ENCODE assay signal across 11 cellular contexts in the genomic region with DNA sequence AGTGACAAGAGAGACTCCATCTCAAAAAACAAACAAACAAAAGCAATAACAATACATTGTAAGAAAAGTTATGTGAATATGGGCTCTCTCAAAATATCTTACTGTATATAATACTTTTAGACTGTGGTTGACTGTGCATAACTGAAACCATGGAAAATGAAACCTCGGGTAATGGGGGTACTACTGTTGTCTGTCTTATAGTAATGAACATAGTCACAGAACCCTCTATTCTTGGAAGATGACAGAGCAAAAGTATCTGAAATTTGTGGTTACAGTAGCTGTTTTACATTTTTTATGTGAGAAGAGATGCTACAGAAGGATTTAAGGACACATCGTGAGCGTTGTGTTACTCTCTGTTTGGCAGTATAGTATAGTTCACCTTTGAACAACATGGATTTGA.
DNase-seq lines count a peak whose midpoint lies in the region; ATAC-seq and TF ChIP-seq lines count a peak whose summit lies in the region.
"Had no signal": no experiment of that assay in that cellular context is flagged by ENCODE, and none has a peak within 500 bp of the region (broad histone marks: within the 10 kb centered on the region; RNA-seq: fewer than 3 reads in every experiment).

No MANE protein-coding gene starts in this region.

- WGBS in lower leg skin, 2 donors, result 81 to 88% methylated on average over 3 of the region's 3 CpGs
- WGBS in suprapubic skin, result 83% methylated on average over 3 of the region's 3 CpGs
- WGBS in gastroesophageal sphincter (ENCODE audit: low coverage in 1 of 2), 2 donors, result 84 to 90% methylated on average over 3 of the region's 3 CpGs

- H3K9me3 Mint-ChIP-seq in mesothelial cell of epicardium, result peaks cover 3% of the 10 kb centered on the region

- H3K27ac ChIP-seq in suprapubic skin (no peak overlapping the region), gastroesophageal sphincter (no peak overlapping the region)
- H3K27ac ChIP-seq: Peyer's patch had no signal

- H3K27ac Mint-ChIP-seq in mesothelial cell of epicardium, result peak overlapping the region; percentile 96

- peaks cover 20% of the 10 kb centered on the region for H3K4me1 ChIP-seq in suprapubic skin
- peaks cover 13 to 68% (median 31%) of the 10 kb centered on the region in 3 donors for H3K4me1 ChIP-seq in gastroesophageal sphincter

- no peak overlapping the region for H3K4me3 ChIP-seq in lower leg skin (ENCODE audit: low read depth, poor library complexity, severe bottlenecking)
- H3K4me3 ChIP-seq in suprapubic skin, result no peak overlapping the region
- no peak overlapping the region for H3K4me3 ChIP-seq in gastroesophageal sphincter
- H3K4me3 ChIP-seq: Peyer's patch had no signal

- intact Hi-C loops in lower leg skin (cut with DNase I; ENCODE audit: low total_unique reads), result no loop called here

- TF ChIP-seq EP300 in suprapubic skin (IDR thresholded peaks at IDR 0.05), result no peak
- TF ChIP-seq EP300 in gastroesophageal sphincter (IDR thresholded peaks at IDR 0.05), result no peak

- no peak for DNase-seq in mesothelial cell of epicardium (ENCODE audit: low spot score in 2 of 2, unreplicated experiment in 2 of 2)
- no peak for DNase-seq in DMS79 (lab: John Stamatoyannopoulos, UW)
- DNase-seq in lower leg skin (ENCODE audit: low spot score in 2 of 2), result no peak
- DNase-seq in suprapubic skin (ENCODE audit: low spot score in 2 of 2), result no peak
- DNase-seq: activated effector memory CD4-positive, alpha-beta T cell treated with Interleukin-2 at 50 U/mL for 16 hours; hippocampal formation; Peyer's patch had no signal

- ATAC-seq in GM18499 (IDR thresholded peaks at IDR 0.05; ENCODE audit: insufficient read depth, unreplicated experiment), result peak; percentile 39
- peak; percentile 49 for ATAC-seq in HG02610 (IDR thresholded peaks at IDR 0.05; ENCODE audit: unreplicated experiment)
- peak; percentile 8; the same call in 1 of the 3 replicates for ATAC-seq in SK-N-SH treated with all-trans-retinoic acid at 6 μM for 48 hours
- no peak for ATAC-seq in gastroesophageal sphincter

- no peaks in the 10 kb centered on the region for H3K27me3 Mint-ChIP-seq in mesothelial cell of epicardium (ENCODE audit: low read depth)

- no peak overlapping the region for H3K4me3 Mint-ChIP-seq in mesothelial cell of epicardium

- H3K4me1 Mint-ChIP-seq in mesothelial cell of epicardium, result peaks cover 62% of the 10 kb centered on the region

- TF ChIP-seq CTCF in mesothelial cell of epicardium (IDR thresholded peaks at IDR 0.05; ENCODE audit: unreplicated experiment) (no peak), lower leg skin (IDR thresholded peaks at IDR 0.05) (no peak), suprapubic skin (IDR thresholded peaks at IDR 0.05) (no peak), gastroesophageal sphincter (IDR thresholded peaks at IDR 0.05) (no peak)

- H3K36me3 Mint-ChIP-seq in mesothelial cell of epicardium, result peaks cover 2% of the 10 kb centered on the region

- H3K9me3 ChIP-seq in suprapubic skin, result no peaks in the 10 kb centered on the region
- H3K9me3 ChIP-seq in gastroesophageal sphincter, result no peaks in the 10 kb centered on the region
- H3K9me3 ChIP-seq: Peyer's patch had no signal

- H3K36me3 ChIP-seq in suprapubic skin (no peaks in the 10 kb centered on the region), gastroesophageal sphincter (no peaks in the 10 kb centered on the region)
- H3K36me3 ChIP-seq: Peyer's patch had no signal

- H3K27me3 ChIP-seq in suprapubic skin, result no peaks in the 10 kb centered on the region
- no peaks in the 10 kb centered on the region for H3K27me3 ChIP-seq in gastroesophageal sphincter
- H3K27me3 ChIP-seq: Peyer's patch had no signal

- TF ChIP-seq POLR2A in lower leg skin (IDR thresholded peaks at IDR 0.05) (no peak), suprapubic skin (IDR thresholded peaks at IDR 0.05) (no peak), gastroesophageal sphincter (IDR thresholded peaks at IDR 0.05) (no peak)

TF ChIP-seq in SK-N-SH treated with all-trans-retinoic acid at 6 μM for 48 hours, 23 proteins besides CTCF, POLR2A, EP300 and RAD21:
- TF ChIP-seq ISL1 (CRISPR knock-in tag; IDR thresholded peaks at IDR 0.05) (no peak), SNAI2 (CRISPR knock-in tag; IDR thresholded peaks at IDR 0.05) (no peak), ZC3H10 (CRISPR knock-in tag; IDR thresholded peaks at IDR 0.05) (no peak), CSDC2 (CRISPR knock-in tag; IDR thresholded peaks at IDR 0.05) (no peak), ZNF565 (CRISPR knock-in tag; conservative IDR thresholded peaks at IDR 0.05; ENCODE audit: low read depth) (no peak)
- TF ChIP-seq, protein P1, sequence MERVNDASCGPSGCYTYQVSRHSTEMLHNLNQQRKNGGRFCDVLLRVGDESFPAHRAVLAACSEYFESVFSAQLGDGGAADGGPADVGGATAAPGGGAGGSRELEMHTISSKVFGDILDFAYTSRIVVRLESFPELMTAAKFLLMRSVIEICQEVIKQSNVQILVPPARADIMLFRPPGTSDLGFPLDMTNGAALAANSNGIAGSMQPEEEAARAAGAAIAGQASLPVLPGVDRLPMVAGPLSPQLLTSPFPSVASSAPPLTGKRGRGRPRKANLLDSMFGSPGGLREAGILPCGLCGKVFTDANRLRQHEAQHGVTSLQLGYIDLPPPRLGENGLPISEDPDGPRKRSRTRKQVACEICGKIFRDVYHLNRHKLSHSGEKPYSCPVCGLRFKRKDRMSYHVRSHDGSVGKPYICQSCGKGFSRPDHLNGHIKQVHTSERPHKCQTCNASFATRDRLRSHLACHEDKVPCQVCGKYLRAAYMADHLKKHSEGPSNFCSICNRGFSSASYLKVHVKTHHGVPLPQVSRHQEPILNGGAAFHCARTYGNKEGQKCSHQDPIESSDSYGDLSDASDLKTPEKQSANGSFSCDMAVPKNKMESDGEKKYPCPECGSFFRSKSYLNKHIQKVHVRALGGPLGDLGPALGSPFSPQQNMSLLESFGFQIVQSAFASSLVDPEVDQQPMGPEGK (CRISPR knock-in tag; IDR thresholded peaks at IDR 0.05; ENCODE audit: borderline replicate concordance), result no peak
